Comparison of ENCODE assay signal across 8 cellular contexts in genomic region chr11:47269002-47269828, GRCh38. TPM values are rescaled to one million over a fixed set of nuclear protein-coding genes. Genes with fewer than 3 reads are reported as not detected.
DNase-seq lines count a peak whose midpoint lies in the region; ATAC-seq, FAIRE-seq and TF ChIP-seq lines count a peak whose summit lies in the region.

No MANE protein-coding gene starts in this region.

- peak overlapping the region; percentile 96 to 99 (median 98) for H3K27ac ChIP-seq in spleen

- no peaks in the 10 kb centered on the region for H3K27me3 Mint-ChIP-seq in activated B cell treated with CpG ODN at 0.5 μM for 24 hours

- TF ChIP-seq POLR2A in spleen (IDR thresholded peaks at IDR 0.05), result no peak

- CTCF ChIA-PET in AG04449 (lab: Yijun Ruan, JAX) (interaction anchor here (2.2 to 5.8 kb wide), 5 partner anchors 10 to 91 kb away, joined by 6 to 41 read pairs (median 15); partner anchors contain the start of gene NR1H3), activated B cell treated with CpG ODN at 0.5 μM for 24 hours (lab: Charles Lee) (no interaction called here)

- H3K36me3 Mint-ChIP-seq in activated B cell treated with CpG ODN at 0.5 μM for 24 hours (ENCODE audit: low read depth), result peaks cover 11% of the 10 kb centered on the region

- peaks cover 59% of the 10 kb centered on the region for H3K4me1 Mint-ChIP-seq in activated B cell treated with CpG ODN at 0.5 μM for 24 hours

- POLR2A ChIA-PET in AG04449 (lab: Yijun Ruan, JAX) (no interaction called here), activated B cell treated with CpG ODN at 0.5 μM for 24 hours (lab: Charles Lee) (interaction anchor here (0.8 to 5.9 kb wide), 4 partner anchors 20 to 131 kb away, joined by 3 to 57 read pairs (median 15); partner anchors contain the start of genes ACP2 and DDB2)

- TF ChIP-seq CTCF in AG04449 (IDR thresholded peaks at IDR 0.05; ENCODE audit: insufficient read depth, low read length, missing control alignments), result peak; percentile 11
- no peak for TF ChIP-seq CTCF in activated B cell treated with CpG ODN at 0.5 μM for 24 hours (IDR thresholded peaks at IDR 0.05)
- TF ChIP-seq CTCF in bronchial epithelial cell (IDR thresholded peaks at IDR 0.05; ENCODE audit: insufficient read depth, low read length, severe bottlenecking), result no peak
- peak in 7 of 11 experiments; percentile 5 to 45 (median 22) for TF ChIP-seq CTCF in spleen (IDR thresholded peaks at IDR 0.05 in 8 of 11, conservative IDR thresholded peaks at IDR 0.05 in 3 of 11)

- H3K27me3 ChIP-seq in bronchial epithelial cell (ENCODE audit: control insufficient read depth, insufficient read depth, low read length), result no peaks in the 10 kb centered on the region
- H3K27me3 ChIP-seq in spleen (replicated peaks in 1 of 7), result no peaks in the 10 kb centered on the region

- H3K36me3 ChIP-seq in bronchial epithelial cell (ENCODE audit: control insufficient read depth, insufficient read depth, low read length) (no peaks in the 10 kb centered on the region), spleen (peaks cover 0 to 7% (median under 1%) of the 10 kb centered on the region in 6 donors)

- peak overlapping the region; percentile 75 for H3K4me3 ChIP-seq in AG04449 (ENCODE audit: low read depth, low read length)
- H3K4me3 ChIP-seq in bronchial epithelial cell (ENCODE audit: low read depth, low read length), result peak overlapping the region; percentile 76
- H3K4me3 ChIP-seq in spleen, result peak overlapping the region; percentile 60 to 93 (median 72)

- H3K9me3 Mint-ChIP-seq in activated B cell treated with CpG ODN at 0.5 μM for 24 hours, result no peaks in the 10 kb centered on the region

- peak; percentile 44 for DNase-seq in AG04449 (ENCODE audit: low read depth, low spot score)
- DNase-seq in NCI-H2227 (lab: John Stamatoyannopoulos, UW; ENCODE audit: unreplicated experiment), result peak; percentile 94
- peak; percentile 88 for DNase-seq in activated B cell treated with CpG ODN at 0.5 μM for 24 hours
- peak; percentile 60 for DNase-seq in bronchial epithelial cell (ENCODE audit: low read depth)
- peak; percentile 85 for DNase-seq in inferior parietal cortex (ENCODE audit: extremely low spot score)
- peak; percentile 97 for DNase-seq in spleen

- H3K27ac Mint-ChIP-seq in activated B cell treated with CpG ODN at 0.5 μM for 24 hours, result peak overlapping the region; percentile 97

- FAIRE-seq in bronchial epithelial cell (lab: Jason Lieb, UNC), result no peak

- intact Hi-C loops in activated B cell treated with CpG ODN at 0.5 μM for 24 hours (cut with micrococcal nuclease), result loop anchor here (1.0 to 2.0 kb wide), 11 partner anchors 21 to 569 kb away; partner anchors contain the start of genes ACP2, AGBL2, ARHGAP1 and CELF1
- intact Hi-C loops in spleen (cut with DNase I; ENCODE audit: low total_unique reads), result no loop called here

- H3K4me1 ChIP-seq in spleen, result peaks cover 30 to 84% (median 64%) of the 10 kb centered on the region in 6 donors

- peak; percentile 61 for ATAC-seq in GM18907 (IDR thresholded peaks at IDR 0.05; ENCODE audit: unreplicated experiment)
- peak; percentile 50 for ATAC-seq in HG03139 (IDR thresholded peaks at IDR 0.05; ENCODE audit: unreplicated experiment)
- peak; percentile 62 for ATAC-seq in activated B cell treated with CpG ODN at 0.5 μM for 24 hours (ENCODE audit: low read depth)

- no peaks in the 10 kb centered on the region for H3K9me3 ChIP-seq in spleen

- peak overlapping the region; percentile 93 for H3K4me3 Mint-ChIP-seq in activated B cell treated with CpG ODN at 0.5 μM for 24 hours

- 0 to 1% (median 1%) methylated on average over 16 to 52 of the region's 52 CpGs for WGBS in spleen, 5 donors

RNA-seq across cellular contexts. Expression of gene MADD, which starts 0.7 kb away (rescaled TPM):
- total RNA-seq in activated B cell treated with CpG ODN at 0.5 μM for 24 hours (60.9 and 86.9 TPM in 2 replicates), bronchial epithelial cell (8.4 and 9.0 TPM in 2 replicates), spleen (10 to 100 TPM; 53.6 to 82.4 (median 70.1) TPM)
- 10 to 100 TPM; 15.7 to 35.0 (median 26.1) TPM for polyA plus RNA-seq in spleen

RNA-seq across cellular contexts. Expression of gene NR1H3, which starts 11.4 kb away (rescaled TPM):
- total RNA-seq in activated B cell treated with CpG ODN at 0.5 μM for 24 hours (3.9 and 4.9 TPM in 2 replicates), bronchial epithelial cell (9.5 and 10.1 TPM in 2 replicates), spleen (100 to 1,000 TPM in 5 of 7 donors, 10 to 100 TPM in 2; 59.1 to 129 (median 119) TPM)
- 100 to 1,000 TPM; 136 to 227 (median 219) TPM for polyA plus RNA-seq in spleen

RNA-seq across cellular contexts. Expression of gene ACP2, which starts 20.6 kb away (rescaled TPM):
- total RNA-seq in activated B cell treated with CpG ODN at 0.5 μM for 24 hours, result 18.7 and 22.5 TPM in 2 replicates
- total RNA-seq in bronchial epithelial cell, result 8.4 and 13.1 TPM in 2 replicates
- 100 to 1,000 TPM in 2 of 7 donors, 10 to 100 TPM in 5; 43.9 to 113 (median 59.8) TPM for total RNA-seq in spleen
- 10 to 100 TPM; 18.9 to 34.4 (median 19.9) TPM for polyA plus RNA-seq in spleen

RNA-seq across cellular contexts. Expression of gene DDB2, which starts 54.4 kb away (rescaled TPM):
- total RNA-seq in activated B cell treated with CpG ODN at 0.5 μM for 24 hours, result 95.1 and 98.0 TPM in 2 replicates
- 31.5 and 39.0 TPM in 2 replicates for total RNA-seq in bronchial epithelial cell
- total RNA-seq in spleen, result 10 to 100 TPM; 29.5 to 66.3 (median 42.5) TPM
- 100 to 1,000 TPM in 1 of 3 donors, 10 to 100 TPM in 2; 49.4 to 173 (median 72.7) TPM for polyA plus RNA-seq in spleen

Comparison
In these comparisons a context has a peak if more than half of its experiments do, and no peak if none do; other contexts are left out.
1. Peak in every context shown above with its lines: DNase-seq, ATAC-seq, H3K4me3 ChIP-seq and H3K27ac ChIP-seq.
2. DNase-seq: peak in every context shown above with its lines; median percentile 97 in spleen; 94 in NCI-H2227; 88 in activated B cell treated with CpG ODN at 0.5 μM for 24 hours; 85 in inferior parietal cortex; 60 in bronchial epithelial cell; 44 in AG04449.
3. CTCF ChIP-seq: peak in AG04449 (single experiment) and spleen (7 of 11); none in activated B cell treated with CpG ODN at 0.5 μM for 24 hours (single experiment) and bronchial epithelial cell (single experiment).